Comparison of ENCODE assay signal across 21 cellular contexts in the genomic region with DNA sequence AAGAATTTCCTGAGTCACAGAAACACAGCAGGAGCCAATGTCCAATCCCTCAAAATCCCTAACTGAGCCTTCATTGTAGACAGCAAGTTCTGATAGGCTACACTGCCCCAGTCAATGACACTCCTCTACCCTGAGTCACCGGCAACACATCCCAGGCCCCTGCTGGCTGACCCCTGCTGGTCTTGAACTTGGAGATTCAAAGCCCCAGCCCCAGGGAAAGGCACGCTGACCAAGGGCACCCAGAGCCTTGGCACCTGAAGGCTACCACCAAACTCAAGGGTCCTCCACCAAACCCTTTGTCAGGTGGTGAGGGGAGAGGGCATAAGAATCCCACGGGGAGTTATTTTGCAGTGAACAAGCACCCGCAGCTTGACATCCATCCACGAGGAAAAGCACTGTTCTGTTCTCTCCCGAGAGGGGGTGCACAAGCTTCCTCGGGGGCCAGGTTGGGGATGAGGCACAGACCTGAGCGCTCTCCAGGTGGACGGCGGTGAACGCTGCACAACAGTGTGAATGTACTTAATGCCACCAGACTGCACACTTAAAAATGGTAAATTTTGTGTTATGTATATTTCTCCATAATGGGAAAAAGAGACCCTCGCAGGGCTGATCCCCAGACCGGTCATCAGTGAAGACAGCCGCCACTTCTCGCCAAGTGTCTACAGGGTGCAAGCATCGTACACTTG.
DNase-seq lines count a peak whose midpoint lies in the region; ATAC-seq, FAIRE-seq and TF ChIP-seq lines count a peak whose summit lies in the region.
"Had no signal": no experiment of that assay in that cellular context is flagged by ENCODE, and none has a peak within 500 bp of the region (broad histone marks: within the 10 kb centered on the region; RNA-seq: fewer than 3 reads in every experiment).

No MANE protein-coding gene starts in this region.

- DNase-seq in 8988T (peak; percentile 42), astrocyte of the cerebellum (ENCODE audit: low read depth) (peak; percentile 15), islet precursor cell (peak; percentile 67), D721Med (ENCODE audit: insufficient read length, low spot score) (no peak), NCI-H2196 (lab: John Stamatoyannopoulos, UW; ENCODE audit: unreplicated experiment) (no peak)
- no peak for DNase-seq in effector memory CD4-positive, alpha-beta T cell
- DNase-seq: CD4-positive, alpha-beta memory T cell; cerebellar nuclear complex; GOT3; KBM-7; left cardiac atrium; NCI-H1092; OCI-M1; T-helper 9 cell; testis had no signal

- no peak overlapping the region for H3K27ac ChIP-seq in HEK293 (ENCODE audit: extremely low read depth, low read depth, low read length)
- no peak overlapping the region for H3K27ac ChIP-seq in effector memory CD4-positive, alpha-beta T cell (ENCODE audit: insufficient read depth, low read length, poor library complexity, severe bottlenecking)
- H3K27ac ChIP-seq: hepatocyte, SK-N-MC, testis had no signal

- H3K4me3 ChIP-seq in HEK293 (ENCODE audit: low read depth, low read length), result no peak overlapping the region
- no peak overlapping the region for H3K4me3 ChIP-seq in astrocyte of the cerebellum (ENCODE audit: low read depth, low read length)
- no peak overlapping the region for H3K4me3 ChIP-seq in effector memory CD4-positive, alpha-beta T cell (ENCODE audit: insufficient read depth, low read depth, low read length, poor library complexity, severe bottlenecking)
- H3K4me3 ChIP-seq: hepatocyte, SK-N-MC, testis had no signal

- POLR2A ChIA-PET in HEK293 (lab: Yijun Ruan, JAX), result no interaction called here

- TF ChIP-seq CTCF in HEK293 (tag by site-specific recombination; IDR thresholded peaks at IDR 0.05) (no peak), astrocyte of the cerebellum (IDR thresholded peaks at IDR 0.05; ENCODE audit: low read depth, low read length, missing control alignments) (no peak), D721Med (IDR thresholded peaks at IDR 0.05; ENCODE audit: insufficient read depth, missing control alignments) (no peak)

- no peaks in the 10 kb centered on the region for H3K4me1 ChIP-seq in HEK293 (ENCODE audit: control insufficient read depth, insufficient read depth, low read length)
- H3K4me1 ChIP-seq in effector memory CD4-positive, alpha-beta T cell (ENCODE audit: control insufficient read depth, insufficient read depth, low read length, poor library complexity, severe bottlenecking), result no peaks in the 10 kb centered on the region
- H3K4me1 ChIP-seq: testis had no signal

- H3K9me3 ChIP-seq in HEK293 (ENCODE audit: control insufficient read depth, insufficient read depth, low read depth, low read length), result no peaks in the 10 kb centered on the region
- H3K9me3 ChIP-seq in effector memory CD4-positive, alpha-beta T cell (ENCODE audit: control insufficient read depth, low read length), result no peaks in the 10 kb centered on the region
- H3K9me3 ChIP-seq: testis had no signal

- CTCF ChIA-PET in HEK293 (lab: Yijun Ruan, JAX), result no interaction called here

- FAIRE-seq in D721Med (lab: Jason Lieb, UNC), result no peak

- in situ Hi-C loops in astrocyte of the cerebellum (cut with HindIII; ENCODE audit: low sequenced_read_pairs), result loop anchor here (5.0 kb wide), 1 partner anchor 76 kb away; no protein-coding TSS in a partner anchor

- peaks cover 0 to 55% of the 10 kb centered on the region in 2 experiments; a peak in 2 of 3 replicates for H3K36me3 ChIP-seq in HEK293 (ENCODE audit: control insufficient read depth in 2 of 2, insufficient read depth in 1 of 2, low read length in 2 of 2)
- no peaks in the 10 kb centered on the region for H3K36me3 ChIP-seq in effector memory CD4-positive, alpha-beta T cell (ENCODE audit: control insufficient read depth, insufficient read depth, low read length)

- no peak for ATAC-seq in HG02885 (IDR thresholded peaks at IDR 0.05; ENCODE audit: poor library complexity, unreplicated experiment)
- ATAC-seq: activated CD4-positive, CD25-positive, alpha-beta regulatory T cell treated with anti-CD3 and anti-CD28 coated beads, Interleukin-2, amount 50 U/mL, for 24 hours; stimulated activated effector memory CD8-positive, alpha-beta T cell treated with anti-CD3 and anti-CD28 coated beads, Interleukin-12 subunit alpha, Interleukin-12 subunit beta, amount 100 ng/mL, for 72 hours had no signal

- H3K27me3 ChIP-seq in effector memory CD4-positive, alpha-beta T cell (replicated peaks; ENCODE audit: control insufficient read depth, insufficient read depth, low read length, poor library complexity, severe bottlenecking), result no peaks in the 10 kb centered on the region
- H3K27me3 ChIP-seq: hepatocyte, testis had no signal

TF ChIP-seq in HEK293, 187 proteins besides CTCF, POLR2A, EP300 and RAD21:
- 0 out of 2 replicates have a peak, but pooled peaks have one; percentile 10 for TF ChIP-seq ZIC2 (tag by site-specific recombination; IDR thresholded peaks at IDR 0.05)
- TF ChIP-seq, protein P1, sequence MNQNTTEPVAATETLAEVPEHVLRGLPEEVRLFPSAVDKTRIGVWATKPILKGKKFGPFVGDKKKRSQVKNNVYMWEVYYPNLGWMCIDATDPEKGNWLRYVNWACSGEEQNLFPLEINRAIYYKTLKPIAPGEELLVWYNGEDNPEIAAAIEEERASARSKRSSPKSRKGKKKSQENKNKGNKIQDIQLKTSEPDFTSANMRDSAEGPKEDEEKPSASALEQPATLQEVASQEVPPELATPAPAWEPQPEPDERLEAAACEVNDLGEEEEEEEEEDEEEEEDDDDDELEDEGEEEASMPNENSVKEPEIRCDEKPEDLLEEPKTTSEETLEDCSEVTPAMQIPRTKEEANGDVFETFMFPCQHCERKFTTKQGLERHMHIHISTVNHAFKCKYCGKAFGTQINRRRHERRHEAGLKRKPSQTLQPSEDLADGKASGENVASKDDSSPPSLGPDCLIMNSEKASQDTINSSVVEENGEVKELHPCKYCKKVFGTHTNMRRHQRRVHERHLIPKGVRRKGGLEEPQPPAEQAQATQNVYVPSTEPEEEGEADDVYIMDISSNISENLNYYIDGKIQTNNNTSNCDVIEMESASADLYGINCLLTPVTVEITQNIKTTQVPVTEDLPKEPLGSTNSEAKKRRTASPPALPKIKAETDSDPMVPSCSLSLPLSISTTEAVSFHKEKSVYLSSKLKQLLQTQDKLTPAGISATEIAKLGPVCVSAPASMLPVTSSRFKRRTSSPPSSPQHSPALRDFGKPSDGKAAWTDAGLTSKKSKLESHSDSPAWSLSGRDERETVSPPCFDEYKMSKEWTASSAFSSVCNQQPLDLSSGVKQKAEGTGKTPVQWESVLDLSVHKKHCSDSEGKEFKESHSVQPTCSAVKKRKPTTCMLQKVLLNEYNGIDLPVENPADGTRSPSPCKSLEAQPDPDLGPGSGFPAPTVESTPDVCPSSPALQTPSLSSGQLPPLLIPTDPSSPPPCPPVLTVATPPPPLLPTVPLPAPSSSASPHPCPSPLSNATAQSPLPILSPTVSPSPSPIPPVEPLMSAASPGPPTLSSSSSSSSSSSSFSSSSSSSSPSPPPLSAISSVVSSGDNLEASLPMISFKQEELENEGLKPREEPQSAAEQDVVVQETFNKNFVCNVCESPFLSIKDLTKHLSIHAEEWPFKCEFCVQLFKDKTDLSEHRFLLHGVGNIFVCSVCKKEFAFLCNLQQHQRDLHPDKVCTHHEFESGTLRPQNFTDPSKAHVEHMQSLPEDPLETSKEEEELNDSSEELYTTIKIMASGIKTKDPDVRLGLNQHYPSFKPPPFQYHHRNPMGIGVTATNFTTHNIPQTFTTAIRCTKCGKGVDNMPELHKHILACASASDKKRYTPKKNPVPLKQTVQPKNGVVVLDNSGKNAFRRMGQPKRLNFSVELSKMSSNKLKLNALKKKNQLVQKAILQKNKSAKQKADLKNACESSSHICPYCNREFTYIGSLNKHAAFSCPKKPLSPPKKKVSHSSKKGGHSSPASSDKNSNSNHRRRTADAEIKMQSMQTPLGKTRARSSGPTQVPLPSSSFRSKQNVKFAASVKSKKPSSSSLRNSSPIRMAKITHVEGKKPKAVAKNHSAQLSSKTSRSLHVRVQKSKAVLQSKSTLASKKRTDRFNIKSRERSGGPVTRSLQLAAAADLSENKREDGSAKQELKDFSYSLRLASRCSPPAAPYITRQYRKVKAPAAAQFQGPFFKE (tag by site-specific recombination; IDR thresholded peaks at IDR 0.05; ENCODE audit: borderline replicate concordance), result no peak
- TF ChIP-seq ZNF792 (tag by site-specific recombination; IDR thresholded peaks at IDR 0.05), result no peak
- TF ChIP-seq ZNF426 (tag by site-specific recombination; IDR thresholded peaks at IDR 0.05), result no peak

Comparison
In these comparisons a context has a peak if more than half of its experiments do, and no peak if none do; other contexts are left out.
1. DNase-seq: peak in 8988T (single experiment), astrocyte of the cerebellum (single experiment) and islet precursor cell (single experiment); none in effector memory CD4-positive, alpha-beta T cell (0 of 3), D721Med (single experiment) and NCI-H2196 (single experiment).